ENCODE assay signal across 13 cellular contexts in genomic region chr2:58035352-58035751, GRCh38.
A peak's percentile ranks its signal among the peaks of the same experiment; 100 is the strongest.
DNase-seq lines count a peak whose midpoint lies in the region; ATAC-seq lines count a peak whose summit lies in the region.
"Had no signal": no experiment of that assay in that cellular context is flagged by ENCODE, and none has a peak within 500 bp of the region (broad histone marks: within the 10 kb centered on the region; RNA-seq: fewer than 3 reads in every experiment).

No MANE protein-coding gene starts in this region.

- ATAC-seq in activated CD4-positive, CD25-positive, alpha-beta regulatory T cell treated with anti-CD3 and anti-CD28 coated beads, Interleukin-2, amount 50 U/mL, for 24 hours, result peak; percentile 28 to 41
- ATAC-seq in GM21825 (IDR thresholded peaks at IDR 0.05; ENCODE audit: unreplicated experiment) (peak; percentile 49), HG03139 (IDR thresholded peaks at IDR 0.05; ENCODE audit: unreplicated experiment) (peak; percentile 59)

- no peak for DNase-seq in activated CD4-positive, CD25-positive, alpha-beta regulatory T cell (lab: John Stamatoyannopoulos, UW)
- no peak for DNase-seq in amygdala (lab: John Stamatoyannopoulos, UW)
- no peak for DNase-seq in NCI-H2171 treated with DMSO at 0.1 percent for 48 hours (lab: John Stamatoyannopoulos, UW)
- no peak for DNase-seq in iPS-NIHi7 (ENCODE audit: extremely low spot score)
- DNase-seq in RKO (ENCODE audit: low spot score), result no peak
- DNase-seq: activated CD4-positive, CD25-positive, alpha-beta regulatory T cell treated with anti-CD3 and anti-CD28 coated beads, Interleukin-2, amount 50 U/mL, for 72 hours; NCI-H1048; NCI-H69; stimulated activated CD4-positive, alpha-beta T cell treated with anti-CD3 and anti-CD28 coated beads, Interleukin-1b, Interleukin-23, amount 100 ng/mL, for 48 hours; stomach had no signal
